In the genomic region with DNA sequence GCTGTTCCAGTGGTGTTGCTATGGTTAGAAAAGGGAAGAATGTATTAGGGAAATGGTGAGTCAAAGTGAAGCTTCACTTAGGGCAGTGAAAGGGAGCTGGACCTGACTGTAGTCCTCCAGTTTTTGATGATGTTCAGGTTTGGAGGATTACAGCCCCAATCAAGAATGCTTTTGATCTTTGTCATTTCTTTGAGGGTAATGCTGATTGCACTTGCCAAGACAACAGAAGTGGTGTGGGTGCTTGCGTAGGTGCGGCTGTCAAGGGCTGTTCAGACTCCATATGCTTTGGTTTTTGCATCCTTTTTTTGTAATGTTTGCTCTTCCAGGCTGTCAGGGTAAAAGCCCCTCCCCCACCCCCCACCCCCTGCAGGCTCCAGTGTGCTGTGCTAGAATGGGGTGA, we compare ENCODE assay signal across 13 cellular contexts.
"Had no signal": no experiment of that assay in that cellular context is flagged by ENCODE, and none has a peak within 500 bp of the region (broad histone marks: within the 10 kb centered on the region; RNA-seq: fewer than 3 reads in every experiment).

No MANE protein-coding gene starts in this region.

- DNase-seq: activated CD4-positive, alpha-beta T cell treated with anti-CD3 and anti-CD28 coated beads, Interleukin-2, amount 50 U/mL, for 1 hour; activated effector memory CD4-positive, alpha-beta T cell treated with anti-CD3 and anti-CD28 coated beads, Interleukin-2, amount 50 U/mL, for 16 hours; activated T-cell treated with anti-CD3 and anti-CD28 coated beads, Interleukin-2, amount 50 U/mL, for 72 hours; foreskin keratinocyte; glutamatergic neuron; left colon; lower lobe of right lung; retina; stimulated activated CD4-positive, alpha-beta T cell treated with anti-CD3 and anti-CD28 coated beads, Interleukin-12 subunit alpha, Interleukin-12 subunit beta, amount 100 ng/mL, for 4 hours; stimulated activated CD4-positive, alpha-beta T cell treated with anti-CD3 and anti-CD28 coated beads, Interleukin-1b, Interleukin-23, amount 100 ng/mL, for 48 hours; stimulated activated naive CD4-positive, alpha-beta T cell treated with Interleukin-2 at 50 U/mL for 16 hours had no signal

- H3K4me3 ChIP-seq: lower lobe of right lung had no signal

- H3K27me3 ChIP-seq: foreskin keratinocyte had no signal

- H3K36me3 ChIP-seq: lower lobe of right lung had no signal

- ATAC-seq: activated CD4-positive, CD25-positive, alpha-beta regulatory T cell treated with anti-CD3 and anti-CD28 coated beads, Interleukin-2, amount 50 U/mL, for 24 hours; activated T-cell treated with anti-CD3 and anti-CD28 coated beads, Interleukin-2, amount 50 U/mL, for 72 hours; foreskin keratinocyte; left colon; lower lobe of right lung; natural killer cell treated with Interleukin-12 subunit alpha and Interleukin-12 subunit beta and Interleukin-15 and Interleukin-18, amount 100 ng/mL, for 72 hours had no signal

- H3K9me3 ChIP-seq: lower lobe of right lung had no signal

- H3K27ac ChIP-seq: foreskin keratinocyte, lower lobe of right lung had no signal
